1 cellular context compared by ENCODE assay signal in genomic region chr18:45690975-45691815, GRCh38.
TF ChIP-seq lines count a peak whose summit lies in the region.

No MANE protein-coding gene starts in this region.

TF ChIP-seq in K562, 482 proteins besides CTCF, POLR2A, EP300 and RAD21 (continued from another document):
- TF ChIP-seq NR0B1 (IDR thresholded peaks at IDR 0.05; ENCODE audit: partially characterized antibody) (no peak), ZNF408 (CRISPR knock-in tag; IDR thresholded peaks at IDR 0.05; ENCODE audit: low read depth) (no peak)
